ENCODE assay signal across 8 cellular contexts in the genomic region with DNA sequence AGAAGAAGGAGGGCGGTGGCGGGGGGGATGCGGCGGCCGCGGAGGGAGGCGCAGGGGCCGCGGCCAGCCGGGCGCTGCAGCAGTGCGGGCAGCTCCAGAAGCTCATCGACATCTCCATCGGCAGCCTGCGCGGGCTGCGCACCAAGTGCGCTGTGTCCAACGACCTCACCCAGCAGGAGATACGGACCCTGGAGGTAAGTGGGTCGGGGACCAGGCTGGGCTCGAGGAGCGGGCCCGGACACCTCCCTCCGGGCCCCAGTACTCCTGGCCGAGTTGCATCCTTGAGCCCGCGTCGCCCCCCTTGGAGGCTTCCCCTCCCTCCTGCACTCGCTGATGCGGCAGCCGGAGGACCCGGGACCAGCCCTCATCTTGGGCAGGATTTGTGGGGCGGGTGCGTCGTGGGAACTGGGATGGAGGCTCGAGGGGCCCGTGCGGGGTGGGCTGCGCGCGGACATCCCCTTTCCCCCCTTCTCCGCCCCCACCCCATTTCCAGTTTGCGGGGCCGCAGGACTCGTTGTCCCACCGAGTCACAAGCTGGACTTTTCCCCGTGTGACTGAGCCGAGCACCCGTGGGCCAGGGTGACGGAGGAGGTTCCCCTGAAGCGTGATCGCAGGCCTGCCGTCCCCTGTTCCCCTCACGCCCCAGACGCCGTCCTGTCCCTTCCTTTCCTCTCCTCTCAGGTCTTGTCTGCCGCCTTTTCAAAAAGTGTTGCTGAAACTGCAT. TPM values are rescaled to one million over a fixed set of nuclear protein-coding genes. Genes with fewer than 3 reads are reported as not detected.
A peak's percentile ranks its signal among the peaks of the same experiment; 100 is the strongest.
DNase-seq lines count a peak whose midpoint lies in the region; ATAC-seq and TF ChIP-seq lines count a peak whose summit lies in the region.

No MANE protein-coding gene starts in this region.

- TF ChIP-seq CTCF in OCI-LY3 (IDR thresholded peaks at IDR 0.05; ENCODE audit: low read depth, low read length) = no peak

- no peaks in the 10 kb centered on the region for H3K9me3 Mint-ChIP-seq in naive B cell

- H3K4me1 ChIP-seq in OCI-LY3 (ENCODE audit: low read length) (peaks cover 7% of the 10 kb centered on the region; the same call in 1 of the 2 replicates), ectodermal cell (ENCODE audit: control insufficient read depth, insufficient read depth, low read length) (peaks cover 21% of the 10 kb centered on the region)

- WGBS in ectodermal cell, 2 experiments = 1% methylated on average over 57 to 58 of the region's 58 CpGs

- no peak overlapping the region for H3K27ac ChIP-seq in OCI-LY3 (ENCODE audit: low read length)
- no peak overlapping the region for H3K27ac ChIP-seq in ectodermal cell (ENCODE audit: insufficient read depth, low read depth, low read length, poor library complexity, severe bottlenecking)

- H3K36me3 Mint-ChIP-seq in naive B cell = no peaks in the 10 kb centered on the region

- ATAC-seq in GM18511 (IDR thresholded peaks at IDR 0.05; ENCODE audit: unreplicated experiment) (peak; percentile 16), naive B cell (ENCODE audit: low read depth in 2 of 2) (no peak), GM21717 (IDR thresholded peaks at IDR 0.05; ENCODE audit: unreplicated experiment) (no peak), HG03520 (IDR thresholded peaks at IDR 0.05; ENCODE audit: unreplicated experiment) (no peak)

- no peaks in the 10 kb centered on the region for H3K79me2 ChIP-seq in OCI-LY3 (ENCODE audit: low read length)

- H3K4me2 ChIP-seq in OCI-LY3 (ENCODE audit: low read length) = peak overlapping the region; percentile 70

- H3K9ac ChIP-seq in OCI-LY3 (ENCODE audit: low read length) = peak overlapping the region; percentile 46; the same call in 1 of the 2 replicates

- H3K36me3 ChIP-seq in OCI-LY3 (replicated peaks; ENCODE audit: low read depth, low read length) = no peaks in the 10 kb centered on the region
- H3K36me3 ChIP-seq in ectodermal cell (ENCODE audit: control insufficient read depth, insufficient read depth, low read length) = no peaks in the 10 kb centered on the region

- DNase-seq in naive B cell (peak; percentile 12), NCI-H2196 treated with DMSO at 0.1 percent for 48 hours (lab: John Stamatoyannopoulos, UW; ENCODE audit: unreplicated experiment) (no peak), NCI-H1417 treated with DMSO at 0.1 percent for 48 hours (lab: John Stamatoyannopoulos, UW) (no peak)

- H3K4me1 Mint-ChIP-seq in naive B cell = peaks cover 8 to 30% (median 23%) of the 10 kb centered on the region in 3 donors

- H3K4me3 ChIP-seq in OCI-LY3 (ENCODE audit: low read length) = peak overlapping the region; percentile 93
- H3K4me3 ChIP-seq in ectodermal cell (ENCODE audit: insufficient read depth, low read depth, low read length) = peak overlapping the region; percentile 73

- no peaks in the 10 kb centered on the region for H3K27me3 Mint-ChIP-seq in naive B cell

- H3K27ac Mint-ChIP-seq in naive B cell = peak overlapping the region in 5 of 6 donors; percentile 48 to 85 (median 63)

- H4K20me1 ChIP-seq in OCI-LY3 (ENCODE audit: insufficient read depth, low read length) = no peaks in the 10 kb centered on the region

- no peaks in the 10 kb centered on the region for H3K9me3 ChIP-seq in OCI-LY3 (ENCODE audit: insufficient read depth, low read length)
- H3K9me3 ChIP-seq in ectodermal cell (ENCODE audit: control insufficient read depth, low read length) = no peaks in the 10 kb centered on the region

- peaks cover 79% of the 10 kb centered on the region for H3K27me3 ChIP-seq in OCI-LY3 (ENCODE audit: low read depth, low read length)
- H3K27me3 ChIP-seq in ectodermal cell (ENCODE audit: control insufficient read depth, insufficient read depth, low read length, poor library complexity, severe bottlenecking) = peaks cover 23% of the 10 kb centered on the region

- H2AFZ ChIP-seq in OCI-LY3 (ENCODE audit: low read depth, low read length) = peak overlapping the region; percentile 90

- peak overlapping the region; percentile 72 to 96 (median 88) for H3K4me3 Mint-ChIP-seq in naive B cell

RNA-seq across cellular contexts. Expression of a gene that starts 0.6 kb away (rescaled TPM):
- 25.0 TPM for polyA plus RNA-seq in ectodermal cell (2013, experiment 1 of 4)
- 27.2 TPM for polyA plus RNA-seq in ectodermal cell (2013, experiment 2 of 4)
- polyA plus RNA-seq in ectodermal cell (2013, experiment 3 of 4) = 21.0 TPM
- polyA plus RNA-seq in ectodermal cell (2013, experiment 4 of 4) = 22.8 TPM
- polyA plus RNA-seq in naive B cell (ENCODE audit: low read depth in 6 of 6) = 1 to 10 TPM in 5 of 6 donors, under 1 TPM in 1; 0.38 to 4.4 (median 2.3) TPM
